In the genomic region with DNA sequence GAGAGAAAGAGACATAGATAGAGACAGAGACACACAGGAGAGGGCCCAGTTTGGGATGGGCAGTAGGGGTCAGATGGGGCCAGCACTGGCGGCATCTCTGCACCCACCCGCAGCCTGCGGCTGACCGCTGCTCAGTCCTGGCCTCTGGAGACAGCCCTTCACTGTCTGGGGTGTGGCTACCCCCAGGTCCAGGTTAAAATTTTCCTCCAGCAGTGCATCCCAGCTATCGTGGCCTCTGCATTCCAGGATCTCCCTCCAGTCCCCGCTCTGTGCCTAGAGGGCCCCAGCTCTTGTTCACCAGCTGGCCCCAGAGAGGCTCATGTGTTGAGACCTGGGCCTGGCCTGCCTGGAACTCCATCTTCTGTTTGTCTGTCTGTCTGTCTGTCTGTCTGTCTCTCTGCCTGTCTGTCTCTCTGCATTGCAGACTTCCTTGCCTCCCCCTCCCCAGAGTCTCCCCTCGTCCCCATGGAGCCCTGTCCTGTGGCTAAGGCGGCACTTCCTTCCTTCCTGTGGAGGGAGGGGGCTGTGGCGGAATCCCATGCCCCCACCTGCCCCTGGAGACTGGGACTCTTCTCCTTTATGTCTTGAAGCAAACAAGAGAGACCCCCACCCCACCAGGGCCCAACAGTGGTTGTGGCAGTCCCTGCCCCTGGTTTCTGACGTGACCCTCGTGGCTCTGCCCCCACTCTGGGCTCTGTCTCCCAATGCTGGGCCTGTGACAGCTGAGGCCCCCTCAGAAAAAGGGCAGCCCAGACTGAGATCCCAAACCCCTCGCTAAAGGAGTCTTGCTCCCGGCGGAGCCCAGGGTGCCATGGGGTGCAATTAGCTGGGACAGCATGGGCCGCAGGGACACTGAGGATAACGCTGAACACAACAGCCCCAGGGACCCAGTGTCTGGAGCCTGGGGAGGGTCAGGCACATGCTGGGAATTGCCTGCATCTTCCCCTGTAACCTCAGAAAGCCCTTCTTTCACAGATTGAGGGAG, we compare ENCODE assay signal across 17 cellular contexts.
DNase-seq lines count a peak whose midpoint lies in the region; ATAC-seq and TF ChIP-seq lines count a peak whose summit lies in the region.
"Had no signal": no experiment of that assay in that cellular context is flagged by ENCODE, and none has a peak within 500 bp of the region (broad histone marks: within the 10 kb centered on the region; RNA-seq: fewer than 3 reads in every experiment).

No MANE protein-coding gene starts in this region.

- no peak overlapping the region for H3K27ac Mint-ChIP-seq in endodermal cell
- H3K27ac Mint-ChIP-seq: CD8-positive, alpha-beta memory T cell had no signal

- H3K4me1 Mint-ChIP-seq in endodermal cell = no peaks in the 10 kb centered on the region

- H2BK5ac ChIP-seq in neuronal stem cell (ENCODE audit: low read length) = no peak overlapping the region

- H3K9ac ChIP-seq in endodermal cell (ENCODE audit: extremely low read depth, low read length, poor library complexity, severe bottlenecking) = no peak overlapping the region
- H3K9ac ChIP-seq in neuronal stem cell (ENCODE audit: low read depth, low read length, poor library complexity) = no peak overlapping the region

- peak overlapping the region; percentile 3 for H3K23ac ChIP-seq in neuronal stem cell (ENCODE audit: low read depth, low read length, poor library complexity)

- peaks cover 3% of the 10 kb centered on the region for H3K27me3 Mint-ChIP-seq in endodermal cell (ENCODE audit: insufficient read depth)

- H3K27ac ChIP-seq in endodermal cell (ENCODE audit: low read depth, low read length) (no peak overlapping the region), neuronal stem cell (replicated peaks; ENCODE audit: low read length) (no peak overlapping the region)
- H3K27ac ChIP-seq: A549 had no signal

- no peak overlapping the region for H3K14ac ChIP-seq in neuronal stem cell (ENCODE audit: low read length)

- H3K4me3 ChIP-seq in endodermal cell (ENCODE audit: low read length) = no peak overlapping the region
- H3K4me3 ChIP-seq in neuronal stem cell (ENCODE audit: low read length in 2 of 2) = no peak overlapping the region
- H3K4me3 ChIP-seq: A549 had no signal

- H4K8ac ChIP-seq in neuronal stem cell (ENCODE audit: low read depth, low read length) = no peak overlapping the region

- H3K9me3 ChIP-seq in endodermal cell (ENCODE audit: control insufficient read depth, low read length) = no peaks in the 10 kb centered on the region
- H3K9me3 ChIP-seq in neuronal stem cell (replicated peaks in 1 of 2; ENCODE audit: control insufficient read depth in 2 of 2, insufficient read depth in 1 of 2, low read depth in 1 of 2, low read length in 2 of 2) = no peaks in the 10 kb centered on the region
- H3K9me3 ChIP-seq: A549 had no signal

- H3K4me2 ChIP-seq in neuronal stem cell (ENCODE audit: insufficient read depth, low read length, poor library complexity, severe bottlenecking) = no peak overlapping the region
- H3K4me2 ChIP-seq: A549 had no signal

- TF ChIP-seq CTCF in endodermal cell (conservative IDR thresholded peaks at IDR 0.05) = no peak

- H3K4me1 ChIP-seq in endodermal cell (ENCODE audit: control insufficient read depth, insufficient read depth, low read length) (peaks cover 4% of the 10 kb centered on the region), neuronal stem cell (ENCODE audit: control insufficient read depth in 2 of 2, insufficient read depth in 1 of 2, low read depth in 1 of 2, low read length in 2 of 2) (peaks cover 0 to 15% of the 10 kb centered on the region in 2 donors)
- H3K4me1 ChIP-seq: A549 had no signal

- H3K36me3 ChIP-seq in endodermal cell (ENCODE audit: control insufficient read depth, insufficient read depth, low read length) = no peaks in the 10 kb centered on the region
- no peaks in the 10 kb centered on the region for H3K36me3 ChIP-seq in neuronal stem cell (replicated peaks in 1 of 2; ENCODE audit: control insufficient read depth in 2 of 2, insufficient read depth in 2 of 2, low read length in 2 of 2)

- H3K4ac ChIP-seq in neuronal stem cell (ENCODE audit: low read length) = no peak overlapping the region

- no peak overlapping the region for H2AFZ ChIP-seq in neuronal stem cell (ENCODE audit: low read length)

- no peaks in the 10 kb centered on the region for H3K79me1 ChIP-seq in neuronal stem cell (ENCODE audit: low read depth, low read length)

- no peak overlapping the region for H3K4me3 Mint-ChIP-seq in endodermal cell
- H3K4me3 Mint-ChIP-seq: CD8-positive, alpha-beta memory T cell had no signal

- no peak overlapping the region for H2BK120ac ChIP-seq in neuronal stem cell (ENCODE audit: low read depth, low read length)

- H4K91ac ChIP-seq in neuronal stem cell (ENCODE audit: low read depth, low read length, poor library complexity) = no peak overlapping the region

- WGBS in endodermal cell (ENCODE audit: insufficient coverage in 1 of 2, insufficient read length in 1 of 2), 2 experiments = 91 to 92% methylated on average over 7 to 16 of the region's 16 CpGs
- no CpG with 5 or more reads among the region's 16 CpGs for WGBS in neuronal stem cell (ENCODE audit: extremely low coverage in 2 of 2, insufficient read length in 2 of 2, insufficient replicate concordance in 1 of 2), 2 donors

- no peaks in the 10 kb centered on the region for H3K36me3 Mint-ChIP-seq in endodermal cell (ENCODE audit: low read depth)
- H3K36me3 Mint-ChIP-seq: CD8-positive, alpha-beta memory T cell had no signal

- peak; percentile 66 for DNase-seq in cardiac septum (ENCODE audit: low spot score)
- no peak for DNase-seq in left ventricle myocardium superior
- DNase-seq in endodermal cell = peak; percentile 46
- DNase-seq in neuronal stem cell (ENCODE audit: low spot score) = no peak
- no peak for DNase-seq in HK-2 (ENCODE audit: unreplicated experiment)
- no peak for DNase-seq in nucleus accumbens (lab: John Stamatoyannopoulos, UW)
- DNase-seq in retina = no peak
- DNase-seq: CD8-positive, alpha-beta memory T cell; H7; IMR-90; NCI-H1417; NCI-H187; NCI-H226; NCI-H524; NCI-H82; SIG-M5 had no signal

- H3K18ac ChIP-seq in neuronal stem cell (ENCODE audit: low read length) = peak overlapping the region; percentile 49

- intact Hi-C loops in cardiac septum (cut with DNase I) = no loop called here
- intact Hi-C loops in left ventricle myocardium superior (cut with micrococcal nuclease) = no loop called here

- no peaks in the 10 kb centered on the region for H3K9me3 Mint-ChIP-seq in endodermal cell
- H3K9me3 Mint-ChIP-seq: CD8-positive, alpha-beta memory T cell had no signal

- peak overlapping the region; percentile 61 for H2BK15ac ChIP-seq in neuronal stem cell (ENCODE audit: low read length)

- H3K27me3 ChIP-seq in endodermal cell (ENCODE audit: control insufficient read depth, insufficient read depth, low read length, poor library complexity, severe bottlenecking) (no peaks in the 10 kb centered on the region), neuronal stem cell (ENCODE audit: control insufficient read depth in 3 of 3, insufficient read depth in 3 of 3, low read depth in 1 of 3, low read length in 3 of 3) (peaks cover 0 to 24% (median 0%) of the 10 kb centered on the region in 3 experiments)

- peak overlapping the region; percentile 53 for H2AK5ac ChIP-seq in neuronal stem cell (ENCODE audit: low read depth, low read length)

- ATAC-seq in left ventricle myocardium superior = no peak
- ATAC-seq: A549 had no signal

- no peak overlapping the region for H2BK12ac ChIP-seq in neuronal stem cell (ENCODE audit: low read length)

Comparison
In these comparisons a context has a peak if more than half of its experiments do, and no peak if none do; other contexts are left out.
1. DNase-seq: peak in cardiac septum (single experiment) and endodermal cell (single experiment); none in left ventricle myocardium superior (single experiment), neuronal stem cell (single experiment), HK-2 (single experiment), nucleus accumbens (0 of 56) and retina (single experiment).